Comparison of ENCODE assay signal across 1 cellular context in the genomic region with DNA sequence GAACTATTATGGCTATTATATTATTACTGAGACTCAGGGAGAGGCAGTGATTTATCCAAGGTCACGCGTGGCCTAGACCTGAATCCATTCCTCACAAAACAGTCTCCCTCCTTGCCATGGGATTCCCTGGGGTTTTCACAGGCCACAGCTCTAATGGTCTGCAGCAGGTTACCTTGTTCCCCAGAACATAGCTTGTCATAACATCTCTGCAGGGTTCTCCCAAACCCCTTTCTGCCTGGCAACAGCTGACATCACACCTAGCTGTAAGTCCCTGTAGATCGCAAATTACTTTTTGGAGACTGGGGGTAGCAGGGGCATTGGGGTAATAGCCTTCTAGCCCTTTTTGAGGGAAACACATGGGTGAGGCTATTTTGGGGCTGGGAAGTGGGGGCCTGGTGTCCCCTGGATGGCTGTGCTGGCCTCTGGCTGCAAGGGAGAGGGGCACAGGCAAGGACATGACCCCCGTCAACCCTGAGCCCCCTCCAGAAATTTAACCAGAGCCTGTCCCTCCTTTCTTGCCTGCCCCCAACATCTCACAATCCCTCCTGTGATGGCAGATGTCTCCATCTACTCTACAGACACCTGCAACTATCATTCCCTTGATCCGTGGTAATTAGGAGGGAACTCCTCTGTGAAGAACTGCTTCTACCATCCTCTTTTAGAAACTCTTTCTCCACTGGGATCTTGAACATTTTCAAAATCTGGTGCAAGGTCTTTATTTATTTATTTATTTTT.
TF ChIP-seq lines count a peak whose summit lies in the region.

No MANE protein-coding gene starts in this region.

TF ChIP-seq in H1, 55 proteins besides CTCF, POLR2A, EP300 and RAD21:
- TF ChIP-seq, protein P1, sequence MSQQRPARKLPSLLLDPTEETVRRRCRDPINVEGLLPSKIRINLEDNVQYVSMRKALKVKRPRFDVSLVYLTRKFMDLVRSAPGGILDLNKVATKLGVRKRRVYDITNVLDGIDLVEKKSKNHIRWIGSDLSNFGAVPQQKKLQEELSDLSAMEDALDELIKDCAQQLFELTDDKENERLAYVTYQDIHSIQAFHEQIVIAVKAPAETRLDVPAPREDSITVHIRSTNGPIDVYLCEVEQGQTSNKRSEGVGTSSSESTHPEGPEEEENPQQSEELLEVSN (IDR thresholded peaks at IDR 0.05) = no peak
- TF ChIP-seq RFX5 (IDR thresholded peaks at IDR 0.05; ENCODE audit: borderline replicate concordance, low read depth, low read length) (peak; percentile 95), CREB1 (IDR thresholded peaks at IDR 0.05) (peak; percentile 90)
